ENCODE assay signal across 1 cellular context in the genomic region with DNA sequence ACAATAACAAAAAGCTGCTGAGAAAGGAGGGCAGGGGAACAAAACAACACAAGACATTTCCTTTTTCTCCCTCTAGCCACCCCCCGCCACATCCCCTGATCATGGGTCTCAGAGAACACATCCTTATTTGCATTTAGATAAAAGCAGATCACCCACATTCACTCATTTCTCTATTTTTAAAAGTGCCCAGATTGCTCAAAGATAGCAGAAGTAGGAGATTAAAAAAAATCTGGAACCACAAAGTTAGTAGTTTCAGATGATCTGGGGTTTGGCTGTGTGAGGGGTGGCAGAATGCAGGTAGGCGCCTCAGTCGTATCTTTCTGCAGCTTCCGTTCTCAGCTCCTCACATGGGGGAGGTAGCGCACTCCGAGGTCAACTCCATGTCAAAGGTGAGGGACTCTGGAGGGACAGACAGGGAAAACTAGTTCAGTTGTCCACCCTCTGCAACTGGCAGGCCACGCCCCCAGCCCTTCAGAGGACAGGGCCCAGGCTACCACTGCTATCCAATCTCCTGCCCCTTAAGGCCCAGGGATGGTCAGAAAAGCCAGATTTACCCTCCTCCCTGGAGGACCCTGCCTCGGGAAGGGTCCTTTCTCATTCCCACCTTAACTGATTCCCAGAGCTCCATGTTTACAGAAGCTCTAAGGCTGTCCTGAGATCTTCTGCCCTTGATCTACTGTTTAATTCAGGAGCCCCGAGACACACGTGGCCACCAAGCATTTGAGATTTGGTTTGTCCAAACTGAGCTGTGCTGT.
TF ChIP-seq lines count a peak whose summit lies in the region.

No MANE protein-coding gene starts in this region.

TF ChIP-seq in K562, 482 proteins besides CTCF, POLR2A, EP300 and RAD21 (continued from another document and continues in another):
- TF ChIP-seq, protein P1, sequence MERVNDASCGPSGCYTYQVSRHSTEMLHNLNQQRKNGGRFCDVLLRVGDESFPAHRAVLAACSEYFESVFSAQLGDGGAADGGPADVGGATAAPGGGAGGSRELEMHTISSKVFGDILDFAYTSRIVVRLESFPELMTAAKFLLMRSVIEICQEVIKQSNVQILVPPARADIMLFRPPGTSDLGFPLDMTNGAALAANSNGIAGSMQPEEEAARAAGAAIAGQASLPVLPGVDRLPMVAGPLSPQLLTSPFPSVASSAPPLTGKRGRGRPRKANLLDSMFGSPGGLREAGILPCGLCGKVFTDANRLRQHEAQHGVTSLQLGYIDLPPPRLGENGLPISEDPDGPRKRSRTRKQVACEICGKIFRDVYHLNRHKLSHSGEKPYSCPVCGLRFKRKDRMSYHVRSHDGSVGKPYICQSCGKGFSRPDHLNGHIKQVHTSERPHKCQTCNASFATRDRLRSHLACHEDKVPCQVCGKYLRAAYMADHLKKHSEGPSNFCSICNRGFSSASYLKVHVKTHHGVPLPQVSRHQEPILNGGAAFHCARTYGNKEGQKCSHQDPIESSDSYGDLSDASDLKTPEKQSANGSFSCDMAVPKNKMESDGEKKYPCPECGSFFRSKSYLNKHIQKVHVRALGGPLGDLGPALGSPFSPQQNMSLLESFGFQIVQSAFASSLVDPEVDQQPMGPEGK (CRISPR knock-in tag; IDR thresholded peaks at IDR 0.05; ENCODE audit: borderline replicate concordance) = no peak
- TF ChIP-seq MYNN (IDR thresholded peaks at IDR 0.05) = peak; percentile 34; the same call in 1 of the 2 replicates
- TF ChIP-seq MYNN (CRISPR knock-in tag; IDR thresholded peaks at IDR 0.05) = no peak
- no peak for TF ChIP-seq NONO (IDR thresholded peaks at IDR 0.05; ENCODE audit: low read depth in 2 of 2, low read length in 1 of 2)
- no peak for TF ChIP-seq U2AF2 (optimal IDR thresholded peaks at IDR 0.05; ENCODE audit: low read depth, low read length)
- no peak for TF ChIP-seq FOXA3 (CRISPR knock-in tag; conservative IDR thresholded peaks at IDR 0.05 in 1 of 2, IDR thresholded peaks at IDR 0.05 in 1 of 2)
- TF ChIP-seq, protein P2, sequence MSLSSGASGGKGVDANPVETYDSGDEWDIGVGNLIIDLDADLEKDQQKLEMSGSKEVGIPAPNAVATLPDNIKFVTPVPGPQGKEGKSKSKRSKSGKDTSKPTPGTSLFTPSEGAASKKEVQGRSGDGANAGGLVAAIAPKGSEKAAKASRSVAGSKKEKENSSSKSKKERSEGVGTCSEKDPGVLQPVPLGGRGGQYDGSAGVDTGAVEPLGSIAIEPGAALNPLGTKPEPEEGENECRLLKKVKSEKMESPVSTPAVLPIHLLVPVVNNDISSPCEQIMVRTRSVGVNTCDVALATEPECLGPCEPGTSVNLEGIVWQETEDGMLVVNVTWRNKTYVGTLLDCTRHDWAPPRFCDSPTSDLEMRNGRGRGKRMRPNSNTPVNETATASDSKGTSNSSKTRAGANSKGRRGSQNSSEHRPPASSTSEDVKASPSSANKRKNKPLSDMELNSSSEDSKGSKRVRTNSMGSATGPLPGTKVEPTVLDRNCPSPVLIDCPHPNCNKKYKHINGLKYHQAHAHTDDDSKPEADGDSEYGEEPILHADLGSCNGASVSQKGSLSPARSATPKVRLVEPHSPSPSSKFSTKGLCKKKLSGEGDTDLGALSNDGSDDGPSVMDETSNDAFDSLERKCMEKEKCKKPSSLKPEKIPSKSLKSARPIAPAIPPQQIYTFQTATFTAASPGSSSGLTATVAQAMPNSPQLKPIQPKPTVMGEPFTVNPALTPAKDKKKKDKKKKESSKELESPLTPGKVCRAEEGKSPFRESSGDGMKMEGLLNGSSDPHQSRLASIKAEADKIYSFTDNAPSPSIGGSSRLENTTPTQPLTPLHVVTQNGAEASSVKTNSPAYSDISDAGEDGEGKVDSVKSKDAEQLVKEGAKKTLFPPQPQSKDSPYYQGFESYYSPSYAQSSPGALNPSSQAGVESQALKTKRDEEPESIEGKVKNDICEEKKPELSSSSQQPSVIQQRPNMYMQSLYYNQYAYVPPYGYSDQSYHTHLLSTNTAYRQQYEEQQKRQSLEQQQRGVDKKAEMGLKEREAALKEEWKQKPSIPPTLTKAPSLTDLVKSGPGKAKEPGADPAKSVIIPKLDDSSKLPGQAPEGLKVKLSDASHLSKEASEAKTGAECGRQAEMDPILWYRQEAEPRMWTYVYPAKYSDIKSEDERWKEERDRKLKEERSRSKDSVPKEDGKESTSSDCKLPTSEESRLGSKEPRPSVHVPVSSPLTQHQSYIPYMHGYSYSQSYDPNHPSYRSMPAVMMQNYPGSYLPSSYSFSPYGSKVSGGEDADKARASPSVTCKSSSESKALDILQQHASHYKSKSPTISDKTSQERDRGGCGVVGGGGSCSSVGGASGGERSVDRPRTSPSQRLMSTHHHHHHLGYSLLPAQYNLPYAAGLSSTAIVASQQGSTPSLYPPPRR (CRISPR knock-in tag; IDR thresholded peaks at IDR 0.05; ENCODE audit: borderline replicate concordance) = no peak
- TF ChIP-seq HNRNPLL (IDR thresholded peaks at IDR 0.05; ENCODE audit: low read depth, low read length, poor library complexity, severe bottlenecking) = no peak
- TF ChIP-seq, protein P3, sequence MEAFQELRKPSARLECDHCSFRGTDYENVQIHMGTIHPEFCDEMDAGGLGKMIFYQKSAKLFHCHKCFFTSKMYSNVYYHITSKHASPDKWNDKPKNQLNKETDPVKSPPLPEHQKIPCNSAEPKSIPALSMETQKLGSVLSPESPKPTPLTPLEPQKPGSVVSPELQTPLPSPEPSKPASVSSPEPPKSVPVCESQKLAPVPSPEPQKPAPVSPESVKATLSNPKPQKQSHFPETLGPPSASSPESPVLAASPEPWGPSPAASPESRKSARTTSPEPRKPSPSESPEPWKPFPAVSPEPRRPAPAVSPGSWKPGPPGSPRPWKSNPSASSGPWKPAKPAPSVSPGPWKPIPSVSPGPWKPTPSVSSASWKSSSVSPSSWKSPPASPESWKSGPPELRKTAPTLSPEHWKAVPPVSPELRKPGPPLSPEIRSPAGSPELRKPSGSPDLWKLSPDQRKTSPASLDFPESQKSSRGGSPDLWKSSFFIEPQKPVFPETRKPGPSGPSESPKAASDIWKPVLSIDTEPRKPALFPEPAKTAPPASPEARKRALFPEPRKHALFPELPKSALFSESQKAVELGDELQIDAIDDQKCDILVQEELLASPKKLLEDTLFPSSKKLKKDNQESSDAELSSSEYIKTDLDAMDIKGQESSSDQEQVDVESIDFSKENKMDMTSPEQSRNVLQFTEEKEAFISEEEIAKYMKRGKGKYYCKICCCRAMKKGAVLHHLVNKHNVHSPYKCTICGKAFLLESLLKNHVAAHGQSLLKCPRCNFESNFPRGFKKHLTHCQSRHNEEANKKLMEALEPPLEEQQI (IDR thresholded peaks at IDR 0.05) = no peak
- no peak for TF ChIP-seq TCFL5 (CRISPR knock-in tag; conservative IDR thresholded peaks at IDR 0.05)
- no peak for TF ChIP-seq SREBF2 (CRISPR knock-in tag; IDR thresholded peaks at IDR 0.05)
- no peak for TF ChIP-seq TARDBP (IDR thresholded peaks at IDR 0.05)
- TF ChIP-seq CEBPB (tag; IDR thresholded peaks at IDR 0.05) = no peak
- TF ChIP-seq, protein P4, sequence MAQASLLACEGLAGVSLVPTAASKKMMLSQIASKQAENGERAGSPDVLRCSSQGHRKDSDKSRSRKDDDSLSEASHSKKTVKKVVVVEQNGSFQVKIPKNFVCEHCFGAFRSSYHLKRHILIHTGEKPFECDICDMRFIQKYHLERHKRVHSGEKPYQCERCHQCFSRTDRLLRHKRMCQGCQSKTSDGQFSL (CRISPR knock-in tag; IDR thresholded peaks at IDR 0.05) = no peak
- TF ChIP-seq, protein P4 (tag; IDR thresholded peaks at IDR 0.05) = 0 out of 4 replicates have a peak, but pooled peaks of 1 of the 2 experiments have one; percentile 56
- no peak for TF ChIP-seq ARID2 (IDR thresholded peaks at IDR 0.05)
- no peak for TF ChIP-seq RBBP5 (IDR thresholded peaks at IDR 0.05; ENCODE audit: borderline replicate concordance, insufficient read depth, low read length, poor library complexity, severe bottlenecking)
- no peak for TF ChIP-seq HNRNPH1 (optimal IDR thresholded peaks at IDR 0.05; ENCODE audit: low read depth, low read length)
- no peak for TF ChIP-seq MED1 (CRISPR knock-in tag; IDR thresholded peaks at IDR 0.05; ENCODE audit: borderline replicate concordance)
- TF ChIP-seq NCOA2 (IDR thresholded peaks at IDR 0.05; ENCODE audit: partially characterized antibody in 2 of 2) = no peak
- TF ChIP-seq RBM39 (optimal IDR thresholded peaks at IDR 0.05; ENCODE audit: low read depth, low read length) = no peak
- peak; percentile 45; the same call in 1 of the 2 replicates for TF ChIP-seq ZNF76 (CRISPR knock-in tag; IDR thresholded peaks at IDR 0.05; ENCODE audit: borderline replicate concordance)
- TF ChIP-seq, protein P5, sequence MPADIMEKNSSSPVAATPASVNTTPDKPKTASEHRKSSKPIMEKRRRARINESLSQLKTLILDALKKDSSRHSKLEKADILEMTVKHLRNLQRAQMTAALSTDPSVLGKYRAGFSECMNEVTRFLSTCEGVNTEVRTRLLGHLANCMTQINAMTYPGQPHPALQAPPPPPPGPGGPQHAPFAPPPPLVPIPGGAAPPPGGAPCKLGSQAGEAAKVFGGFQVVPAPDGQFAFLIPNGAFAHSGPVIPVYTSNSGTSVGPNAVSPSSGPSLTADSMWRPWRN (IDR thresholded peaks at IDR 0.05; ENCODE audit: low read depth) = 0 out of 2 replicates have a peak, but pooled peaks have one; percentile 20
- TF ChIP-seq, protein P6, sequence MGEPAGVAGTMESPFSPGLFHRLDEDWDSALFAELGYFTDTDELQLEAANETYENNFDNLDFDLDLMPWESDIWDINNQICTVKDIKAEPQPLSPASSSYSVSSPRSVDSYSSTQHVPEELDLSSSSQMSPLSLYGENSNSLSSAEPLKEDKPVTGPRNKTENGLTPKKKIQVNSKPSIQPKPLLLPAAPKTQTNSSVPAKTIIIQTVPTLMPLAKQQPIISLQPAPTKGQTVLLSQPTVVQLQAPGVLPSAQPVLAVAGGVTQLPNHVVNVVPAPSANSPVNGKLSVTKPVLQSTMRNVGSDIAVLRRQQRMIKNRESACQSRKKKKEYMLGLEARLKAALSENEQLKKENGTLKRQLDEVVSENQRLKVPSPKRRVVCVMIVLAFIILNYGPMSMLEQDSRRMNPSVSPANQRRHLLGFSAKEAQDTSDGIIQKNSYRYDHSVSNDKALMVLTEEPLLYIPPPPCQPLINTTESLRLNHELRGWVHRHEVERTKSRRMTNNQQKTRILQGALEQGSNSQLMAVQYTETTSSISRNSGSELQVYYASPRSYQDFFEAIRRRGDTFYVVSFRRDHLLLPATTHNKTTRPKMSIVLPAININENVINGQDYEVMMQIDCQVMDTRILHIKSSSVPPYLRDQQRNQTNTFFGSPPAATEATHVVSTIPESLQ (CRISPR knock-in tag; IDR thresholded peaks at IDR 0.05) = 0 out of 2 replicates have a peak, but pooled peaks have one; percentile 11
- peak; percentile 20 for TF ChIP-seq POLR2B (IDR thresholded peaks at IDR 0.05; ENCODE audit: low read depth, partially characterized antibody)
- TF ChIP-seq, protein P7, sequence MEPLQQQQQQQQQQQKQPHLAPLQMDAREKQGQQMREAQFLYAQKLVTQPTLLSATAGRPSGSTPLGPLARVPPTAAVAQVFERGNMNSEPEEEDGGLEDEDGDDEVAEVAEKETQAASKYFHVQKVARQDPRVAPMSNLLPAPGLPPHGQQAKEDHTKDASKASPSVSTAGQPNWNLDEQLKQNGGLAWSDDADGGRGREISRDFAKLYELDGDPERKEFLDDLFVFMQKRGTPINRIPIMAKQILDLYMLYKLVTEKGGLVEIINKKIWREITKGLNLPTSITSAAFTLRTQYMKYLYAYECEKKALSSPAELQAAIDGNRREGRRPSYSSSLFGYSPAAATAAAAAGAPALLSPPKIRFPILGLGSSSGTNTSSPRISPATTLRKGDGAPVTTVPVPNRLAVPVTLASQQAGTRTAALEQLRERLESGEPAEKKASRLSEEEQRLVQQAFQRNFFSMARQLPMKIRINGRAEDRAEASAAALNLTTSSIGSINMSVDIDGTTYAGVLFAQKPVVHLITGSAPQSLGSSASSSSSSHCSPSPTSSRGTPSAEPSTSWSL (CRISPR knock-in tag; IDR thresholded peaks at IDR 0.05; ENCODE audit: borderline replicate concordance) = no peak; the same call in 1 of the 2 replicates
- no peak for TF ChIP-seq HIVEP1 (CRISPR knock-in tag; IDR thresholded peaks at IDR 0.05)
- TF ChIP-seq, protein P8, sequence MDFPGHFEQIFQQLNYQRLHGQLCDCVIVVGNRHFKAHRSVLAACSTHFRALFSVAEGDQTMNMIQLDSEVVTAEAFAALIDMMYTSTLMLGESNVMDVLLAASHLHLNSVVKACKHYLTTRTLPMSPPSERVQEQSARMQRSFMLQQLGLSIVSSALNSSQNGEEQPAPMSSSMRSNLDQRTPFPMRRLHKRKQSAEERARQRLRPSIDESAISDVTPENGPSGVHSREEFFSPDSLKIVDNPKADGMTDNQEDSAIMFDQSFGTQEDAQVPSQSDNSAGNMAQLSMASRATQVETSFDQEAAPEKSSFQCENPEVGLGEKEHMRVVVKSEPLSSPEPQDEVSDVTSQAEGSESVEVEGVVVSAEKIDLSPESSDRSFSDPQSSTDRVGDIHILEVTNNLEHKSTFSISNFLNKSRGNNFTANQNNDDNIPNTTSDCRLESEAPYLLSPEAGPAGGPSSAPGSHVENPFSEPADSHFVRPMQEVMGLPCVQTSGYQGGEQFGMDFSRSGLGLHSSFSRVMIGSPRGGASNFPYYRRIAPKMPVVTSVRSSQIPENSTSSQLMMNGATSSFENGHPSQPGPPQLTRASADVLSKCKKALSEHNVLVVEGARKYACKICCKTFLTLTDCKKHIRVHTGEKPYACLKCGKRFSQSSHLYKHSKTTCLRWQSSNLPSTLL (IDR thresholded peaks at IDR 0.05) = no peak
- peak; percentile 85 for TF ChIP-seq CXXC5 (CRISPR knock-in tag; IDR thresholded peaks at IDR 0.05)
- TF ChIP-seq, protein P9, sequence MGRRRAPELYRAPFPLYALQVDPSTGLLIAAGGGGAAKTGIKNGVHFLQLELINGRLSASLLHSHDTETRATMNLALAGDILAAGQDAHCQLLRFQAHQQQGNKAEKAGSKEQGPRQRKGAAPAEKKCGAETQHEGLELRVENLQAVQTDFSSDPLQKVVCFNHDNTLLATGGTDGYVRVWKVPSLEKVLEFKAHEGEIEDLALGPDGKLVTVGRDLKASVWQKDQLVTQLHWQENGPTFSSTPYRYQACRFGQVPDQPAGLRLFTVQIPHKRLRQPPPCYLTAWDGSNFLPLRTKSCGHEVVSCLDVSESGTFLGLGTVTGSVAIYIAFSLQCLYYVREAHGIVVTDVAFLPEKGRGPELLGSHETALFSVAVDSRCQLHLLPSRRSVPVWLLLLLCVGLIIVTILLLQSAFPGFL (CRISPR knock-in tag; IDR thresholded peaks at IDR 0.05) = 0 out of 2 replicates have a peak, but pooled peaks have one; percentile 46
- TF ChIP-seq, protein P10, sequence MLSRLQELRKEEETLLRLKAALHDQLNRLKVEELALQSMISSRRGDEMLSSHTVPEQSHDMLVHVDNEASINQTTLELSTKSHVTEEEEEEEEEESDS (CRISPR knock-in tag; IDR thresholded peaks at IDR 0.05) = no peak
- TF ChIP-seq CBFA2T3 (IDR thresholded peaks at IDR 0.05) = peak; percentile 63
- no peak for TF ChIP-seq LCOR (CRISPR knock-in tag; IDR thresholded peaks at IDR 0.05)
- TF ChIP-seq ZNF668 (CRISPR knock-in tag; IDR thresholded peaks at IDR 0.05) = no peak
- peak; percentile 60; the same call in 1 of the 2 replicates for TF ChIP-seq ZBTB7A (IDR thresholded peaks at IDR 0.05; ENCODE audit: borderline replicate concordance, control insufficient read depth, low read depth, low read length)
- peak; percentile 94 for TF ChIP-seq NR2C1 (IDR thresholded peaks at IDR 0.05)
- TF ChIP-seq NR2C1 (tag; IDR thresholded peaks at IDR 0.05) = peak; percentile 96
- no peak for TF ChIP-seq TCF7 (IDR thresholded peaks at IDR 0.05; ENCODE audit: borderline replicate concordance)
